14 cellular contexts compared by ENCODE assay signal in genomic region chr14:32457213-32457920, GRCh38.
A peak's percentile ranks its signal among the peaks of the same experiment; 100 is the strongest.
DNase-seq lines count a peak whose midpoint lies in the region; ATAC-seq, FAIRE-seq and TF ChIP-seq lines count a peak whose summit lies in the region.
"Had no signal": no experiment of that assay in that cellular context is flagged by ENCODE, and none has a peak within 500 bp of the region (broad histone marks: within the 10 kb centered on the region; RNA-seq: fewer than 3 reads in every experiment).

No MANE protein-coding gene starts in this region.

- intact Hi-C loops in dorsolateral prefrontal cortex (cut with DNase I) = no loop called here
- intact Hi-C loops in stomach (cut with DNase I; ENCODE audit: low total_unique reads) = no loop called here

- TF ChIP-seq POLR2A in H54 (IDR thresholded peaks at IDR 0.05; ENCODE audit: low read depth, low read length) = no peak
- TF ChIP-seq POLR2A in stomach (IDR thresholded peaks at IDR 0.05) = no peak

- no peaks in the 10 kb centered on the region for H3K27me3 ChIP-seq in dorsolateral prefrontal cortex
- H3K27me3 ChIP-seq in stomach = no peaks in the 10 kb centered on the region

- 52 to 62% (median 57%) methylated on average over 5 of the region's 5 CpGs for WGBS in stomach, 5 donors

- peaks cover 0 to 6% (median 0%) of the 10 kb centered on the region in 4 donors for H3K4me1 ChIP-seq in stomach

- peak; percentile 61 for FAIRE-seq in H54 (lab: Jason Lieb, UNC)

- peak overlapping the region in 36 of 59 donors; percentile 1 to 74 (median 36) for H3K27ac ChIP-seq in dorsolateral prefrontal cortex
- peak overlapping the region in 3 of 5 donors; percentile 25 to 60 (median 50) for H3K27ac ChIP-seq in stomach

- no peaks in the 10 kb centered on the region for H3K36me3 ChIP-seq in stomach

- TF ChIP-seq CTCF in dorsolateral prefrontal cortex (IDR thresholded peaks at IDR 0.05 in 54 of 56, conservative IDR thresholded peaks at IDR 0.05 in 2 of 56; ENCODE audit: low read depth in 1 of 56, partially characterized antibody in 56 of 56) (no peak), stomach (IDR thresholded peaks at IDR 0.05) (no peak)

- H3K4me3 ChIP-seq in dorsolateral prefrontal cortex = no peak overlapping the region
- no peak overlapping the region for H3K4me3 ChIP-seq in stomach

- ATAC-seq in left lobe of liver = peak; percentile 42
- ATAC-seq in HG02678 (IDR thresholded peaks at IDR 0.05; ENCODE audit: unreplicated experiment) = no peak
- ATAC-seq: activated naive CD8-positive, alpha-beta T cell treated with anti-CD3 and anti-CD28 coated beads, Interleukin-2, amount 50 U/mL, for 24 hours; HCT116 had no signal

- DNase-seq in H54 (ENCODE audit: insufficient read length, low spot score) (no peak), dorsolateral prefrontal cortex (no peak), left lobe of liver (ENCODE audit: low spot score) (no peak), stomach (no peak), NCI-H748 (lab: John Stamatoyannopoulos, UW; ENCODE audit: unreplicated experiment) (no peak), SKM-1 (lab: John Stamatoyannopoulos, UW; ENCODE audit: unreplicated experiment) (no peak), NCI-H1092 treated with DMSO at 0.1 percent for 48 hours (lab: John Stamatoyannopoulos, UW) (no peak)
- DNase-seq: activated B cell treated with CpG ODN at 0.5 μM for 24 hours; activated naive CD8-positive, alpha-beta T cell treated with anti-CD3 and anti-CD28 coated beads, Interleukin-2, amount 50 U/mL, for 24 hours; CD4-positive, alpha-beta memory T cell; MV-4-11; NCI-H226 had no signal

- no peaks in the 10 kb centered on the region for H3K9me3 ChIP-seq in stomach

- TF ChIP-seq EP300 in stomach (IDR thresholded peaks at IDR 0.05) = peak; percentile 85
